16 cellular contexts compared by ENCODE assay signal in the genomic region with DNA sequence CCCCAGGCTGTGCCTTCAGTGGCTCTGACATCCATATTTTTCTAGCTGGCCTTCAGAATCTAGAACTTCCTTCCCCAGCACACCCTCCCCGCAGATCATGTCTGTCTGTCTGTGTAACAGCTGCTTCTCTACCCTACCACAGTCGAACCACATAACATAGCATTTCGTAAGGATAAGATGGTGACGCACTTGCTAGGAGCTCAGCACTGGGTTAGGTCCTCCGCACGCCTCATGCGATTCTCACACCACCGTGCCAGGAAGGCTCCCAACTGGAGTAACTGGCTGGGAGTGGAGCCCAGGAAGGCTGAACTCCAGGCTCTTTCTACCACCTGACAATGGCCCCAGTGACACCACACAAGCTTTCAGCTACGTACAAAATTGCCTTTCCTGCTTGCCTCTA.
"Had no signal": no experiment of that assay in that cellular context is flagged by ENCODE, and none has a peak within 500 bp of the region (broad histone marks: within the 10 kb centered on the region; RNA-seq: fewer than 3 reads in every experiment).

No MANE protein-coding gene starts in this region.

- ATAC-seq: natural killer cell treated with Interleukin-12 subunit alpha and Interleukin-12 subunit beta and Interleukin-15 and Interleukin-18, amount 100 ng/mL, for 72 hours; right lobe of liver had no signal

- H3K36me3 Mint-ChIP-seq: natural killer cell treated with Interleukin-12 subunit alpha and Interleukin-12 subunit beta and Interleukin-15 and Interleukin-18, amount 100 ng/mL, for 72 hours had no signal

- H3K4me3 ChIP-seq: hepatocyte, prostate gland, right lobe of liver, thoracic aorta, transverse colon had no signal

- H3K79me2 ChIP-seq: hepatocyte, parathyroid adenoma had no signal

- DNase-seq: cerebellar nuclear complex; effector CD4-positive, alpha-beta T cell; endodermal cell; erythroblast; foreskin melanocyte; head of caudate nucleus; mammary epithelial cell; right lobe of liver; transverse colon had no signal

- H3K27me3 Mint-ChIP-seq: stimulated activated naive CD8-positive, alpha-beta T cell treated with anti-CD3 and anti-CD28 coated beads, Interleukin-15, Interleukin-2, amounts not matched to agents 100 ng/mL and 50 ng/mL, for 24 hours had no signal

- H3K27ac ChIP-seq: hepatocyte, parathyroid adenoma, prostate gland, right lobe of liver, thoracic aorta, transverse colon had no signal

- H3K4me2 ChIP-seq: hepatocyte had no signal

- H3K4me3 Mint-ChIP-seq: endodermal cell; mesothelial cell of epicardium; natural killer cell treated with Interleukin-12 subunit alpha and Interleukin-12 subunit beta and Interleukin-15 and Interleukin-18, amount 100 ng/mL, for 72 hours; stimulated activated naive CD8-positive, alpha-beta T cell treated with anti-CD3 and anti-CD28 coated beads, Interleukin-15, Interleukin-2, amounts not matched to agents 100 ng/mL and 50 ng/mL, for 24 hours had no signal

- H3K36me3 ChIP-seq: prostate gland, right lobe of liver, transverse colon had no signal

- H3K4me1 ChIP-seq: prostate gland, right lobe of liver had no signal

- H3K9me3 ChIP-seq: prostate gland, right lobe of liver, thoracic aorta, transverse colon had no signal

- H2AFZ ChIP-seq: hepatocyte, parathyroid adenoma had no signal

- H3K9me3 Mint-ChIP-seq: natural killer cell treated with Interleukin-12 subunit alpha and Interleukin-12 subunit beta and Interleukin-15 and Interleukin-18, amount 100 ng/mL, for 72 hours; stimulated activated naive CD8-positive, alpha-beta T cell treated with anti-CD3 and anti-CD28 coated beads, Interleukin-15, Interleukin-2, amounts not matched to agents 100 ng/mL and 50 ng/mL, for 24 hours had no signal

- H3K9ac ChIP-seq: parathyroid adenoma had no signal

- H3K27me3 ChIP-seq: hepatocyte, right lobe of liver, transverse colon had no signal

- H3K27ac Mint-ChIP-seq: endodermal cell; mesothelial cell of epicardium; stimulated activated naive CD8-positive, alpha-beta T cell treated with anti-CD3 and anti-CD28 coated beads, Interleukin-15, Interleukin-2, amounts not matched to agents 100 ng/mL and 50 ng/mL, for 24 hours had no signal
